Comparison of ENCODE assay signal across 20 cellular contexts in the genomic region with DNA sequence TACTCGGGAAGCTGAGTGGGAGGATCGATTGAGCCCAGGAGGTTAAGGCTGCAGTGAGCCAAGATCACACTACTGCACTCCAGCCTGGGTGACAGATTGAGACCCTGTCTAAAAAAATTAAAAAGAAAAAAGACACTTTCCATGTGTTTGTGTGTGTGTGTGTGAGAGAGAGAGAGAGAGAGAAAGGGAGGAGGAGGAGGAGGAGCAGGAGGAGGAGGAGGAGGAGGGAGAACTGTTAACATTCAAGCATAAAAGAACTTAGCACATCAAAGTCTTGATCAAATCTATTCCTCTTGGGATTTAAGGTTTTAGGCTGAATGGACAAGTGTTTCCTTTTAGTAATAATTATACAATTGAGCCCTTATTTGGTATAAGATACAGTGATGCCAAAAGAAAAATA.
"Had no signal": no experiment of that assay in that cellular context is flagged by ENCODE, and none has a peak within 500 bp of the region (broad histone marks: within the 10 kb centered on the region; RNA-seq: fewer than 3 reads in every experiment).

No MANE protein-coding gene starts in this region.

- H3K27ac Mint-ChIP-seq: endodermal cell; mesothelial cell of epicardium; naive thymus-derived CD4-positive, alpha-beta T cell had no signal

- DNase-seq: effector CD8-positive, alpha-beta T cell; effector memory CD8-positive, alpha-beta T cell; endodermal cell; erythroblast; esophagus squamous epithelium; foreskin fibroblast; foreskin melanocyte; gastrocnemius medialis; glutamatergic neuron; head of caudate nucleus; heart right ventricle; hippocampal formation; left cardiac atrium; left lung; left ventricle myocardium superior; lower lobe of right lung; mucosa of descending colon; naive thymus-derived CD4-positive, alpha-beta T cell had no signal

- ATAC-seq: effector memory CD8-positive, alpha-beta T cell; esophagus mucosa; gastrocnemius medialis; heart right ventricle; left cardiac atrium; left lung; left ventricle myocardium superior; lower lobe of right lung; mucosa of descending colon; naive thymus-derived CD4-positive, alpha-beta T cell had no signal

- H3K4me3 Mint-ChIP-seq: effector memory CD8-positive, alpha-beta T cell; endodermal cell; mesothelial cell of epicardium; naive thymus-derived CD4-positive, alpha-beta T cell had no signal

- H3K4me1 Mint-ChIP-seq: endodermal cell; mesothelial cell of epicardium; naive thymus-derived CD4-positive, alpha-beta T cell had no signal

- H3K27me3 Mint-ChIP-seq: effector memory CD8-positive, alpha-beta T cell; naive thymus-derived CD4-positive, alpha-beta T cell had no signal
